Comparison of ENCODE assay signal across 10 cellular contexts in the genomic region with DNA sequence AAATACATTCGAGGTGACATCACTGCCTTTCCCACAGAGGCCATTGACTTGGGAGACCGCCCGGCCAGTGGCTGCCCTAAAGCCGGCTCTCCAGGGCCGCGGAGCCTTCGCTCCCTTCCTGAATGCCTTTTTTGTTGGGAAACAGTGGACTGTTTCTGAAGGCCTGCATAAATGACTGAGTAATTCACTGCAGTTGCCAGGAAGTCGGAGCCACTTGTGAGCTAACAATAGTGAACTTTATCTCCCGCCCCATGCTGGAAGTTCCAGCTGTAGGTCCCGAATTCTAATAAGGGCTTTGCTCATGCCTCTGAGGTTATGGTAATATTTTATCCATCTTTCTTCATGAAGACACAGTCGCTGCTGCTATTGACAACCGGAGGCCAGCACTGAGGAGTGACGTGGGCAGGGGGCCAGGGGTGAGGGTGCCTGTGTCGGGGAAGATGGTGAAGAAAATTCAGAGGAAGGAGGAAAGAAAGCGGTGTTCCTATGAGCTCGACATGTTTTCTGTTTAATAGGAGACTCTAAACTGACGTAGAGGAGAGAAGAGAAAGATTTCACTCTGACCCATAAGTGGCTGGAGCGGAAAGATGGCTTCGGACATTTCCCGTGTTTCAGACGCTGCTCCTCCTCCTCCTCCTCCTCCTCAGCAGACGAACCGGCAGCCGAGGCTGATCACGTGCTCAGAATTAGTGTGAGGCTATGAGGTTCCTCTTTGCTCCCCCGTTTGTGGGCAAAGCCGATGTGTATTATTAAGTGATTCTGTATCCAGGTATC.
DNase-seq lines count a peak whose midpoint lies in the region; ATAC-seq, FAIRE-seq and TF ChIP-seq lines count a peak whose summit lies in the region.
"Had no signal": no experiment of that assay in that cellular context is flagged by ENCODE, and none has a peak within 500 bp of the region (broad histone marks: within the 10 kb centered on the region; RNA-seq: fewer than 3 reads in every experiment).

No MANE protein-coding gene starts in this region.

- H3K4me3 ChIP-seq in dorsolateral prefrontal cortex (peak overlapping the region in 56 of 59 donors; percentile 7 to 64 (median 44)), HepG2 (replicated peaks in 1 of 3; ENCODE audit: insufficient read depth in 1 of 3, low read depth in 2 of 3, low read length in 3 of 3) (no peak overlapping the region)

- H3K9ac ChIP-seq in HepG2 (ENCODE audit: insufficient read depth, low read depth, low read length), result no peak overlapping the region

- in situ Hi-C loops in HepG2 (cut with HindIII; ENCODE audit: extremely low pct_ligation_motif_present, low pct_unique_long_range_greater_than_20kb), result no loop called here

- H2AFZ ChIP-seq in HepG2 (ENCODE audit: low read length), result no peak overlapping the region

- 19% methylated on average over 27 of the region's 27 CpGs for WGBS in HepG2 (ENCODE audit: low lambda C conversion rate)

- no peaks in the 10 kb centered on the region for H3K4me1 Mint-ChIP-seq in mesothelial cell of epicardium

- H3K9me3 Mint-ChIP-seq in mesothelial cell of epicardium, result no peaks in the 10 kb centered on the region

- TF ChIP-seq EP300 in HepG2 (IDR thresholded peaks at IDR 0.05; ENCODE audit: low read depth in 2 of 2, low read length in 2 of 2) (no peak), HepG2 (CRISPR knock-in tag; IDR thresholded peaks at IDR 0.05; ENCODE audit: borderline replicate concordance) (no peak)

- TF ChIP-seq POLR2A in HepG2 (IDR thresholded peaks at IDR 0.05; ENCODE audit: insufficient read depth in 1 of 2, low read depth in 2 of 2, low read length in 2 of 2), result no peak

- POLR2A ChIA-PET in HepG2 (lab: Yijun Ruan, JAX), result interaction anchor here (0.6 kb wide), 1 partner anchor 9 kb away, joined by 3 read pairs; no protein-coding TSS in a partner anchor

- intact Hi-C loops in dorsolateral prefrontal cortex (cut with DNase I), result loop anchor here (2.0 to 10.0 kb wide), 4 partner anchors 129 to 609 kb away; no protein-coding TSS in a partner anchor
- intact Hi-C loops in HepG2 (cut with micrococcal nuclease; ENCODE audit: unreplicated experiment), result no loop called here
- intact Hi-C loops in sciatic nerve (cut with DNase I), result no loop called here

- BruUV-seq in HepG2 (replicated peaks; lab: Mats Ljungman, UMichigan), result no TSS peak

- no peak overlapping the region for H3K27ac Mint-ChIP-seq in mesothelial cell of epicardium

- H3K27me3 ChIP-seq in dorsolateral prefrontal cortex (peaks cover 0 to 5% (median 0%) of the 10 kb centered on the region in 45 donors), HepG2 (ENCODE audit: control insufficient read depth in 1 of 2, insufficient read depth in 2 of 2, low read length in 2 of 2) (peaks cover 0 to 22% of the 10 kb centered on the region in 2 experiments; a peak in 2 of 5 replicates)

- no peaks in the 10 kb centered on the region for H3K36me3 Mint-ChIP-seq in mesothelial cell of epicardium

- CTCF ChIA-PET in HepG2 (lab: Yijun Ruan, JAX; ENCODE audit: low intra/inter-chr PET ratio, low total read pairs), result no interaction called here

- TF ChIP-seq CTCF in dorsolateral prefrontal cortex (IDR thresholded peaks at IDR 0.05 in 54 of 56, conservative IDR thresholded peaks at IDR 0.05 in 2 of 56; ENCODE audit: low read depth in 1 of 56, partially characterized antibody in 56 of 56), result peak in 16 of 56 donors; percentile 7 to 36 (median 20)
- TF ChIP-seq CTCF in HepG2 (CRISPR knock-in tag; IDR thresholded peaks at IDR 0.05), result no peak
- TF ChIP-seq CTCF in mesothelial cell of epicardium (IDR thresholded peaks at IDR 0.05; ENCODE audit: unreplicated experiment), result no peak

- no peaks in the 10 kb centered on the region for H3K4me1 ChIP-seq in HepG2 (ENCODE audit: insufficient read depth, low read length)

- no peaks in the 10 kb centered on the region for H4K20me1 ChIP-seq in HepG2 (ENCODE audit: insufficient read depth, low read length)

- H3K27ac ChIP-seq in dorsolateral prefrontal cortex (peak overlapping the region in 57 of 59 donors; percentile 1 to 90 (median 77)), HepG2 (ENCODE audit: extremely low read length, insufficient read depth, low read length) (no peak overlapping the region)

- no peak for FAIRE-seq in HepG2 (lab: Jason Lieb, UNC)

- no peak for TF ChIP-seq RAD21 in HepG2 (CRISPR knock-in tag; IDR thresholded peaks at IDR 0.05)

- H3K79me2 ChIP-seq in HepG2 (ENCODE audit: insufficient read depth, low read length), result no peaks in the 10 kb centered on the region

- H3K27me3 Mint-ChIP-seq in mesothelial cell of epicardium (ENCODE audit: low read depth), result no peaks in the 10 kb centered on the region

- H3K36me3 ChIP-seq in HepG2 (replicated peaks in 1 of 2; ENCODE audit: control insufficient read depth in 1 of 2, insufficient read depth in 2 of 2, low read length in 2 of 2), result no peaks in the 10 kb centered on the region

- DNase-seq in GM04504 (ENCODE audit: low read depth) (peak; percentile 64), dorsolateral prefrontal cortex (peak; percentile 21 to 95 (median 93)), HepG2 (ENCODE audit: low spot score) (no peak), sciatic nerve (ENCODE audit: low spot score) (peak; percentile 91), T-helper 1 cell (no peak), mesothelial cell of epicardium (ENCODE audit: low spot score in 2 of 2, unreplicated experiment in 2 of 2) (no peak), NCI-H146 treated with DMSO at 0.1 percent for 48 hours (lab: John Stamatoyannopoulos, UW; ENCODE audit: unreplicated experiment) (no peak)
- DNase-seq: activated CD4-positive, alpha-beta T cell treated with anti-CD3 and anti-CD28 coated beads for 4 hours; IMR-90 had no signal

- ATAC-seq in HepG2 (peak; percentile 78), sciatic nerve (peak; percentile 98), HG03108 (IDR thresholded peaks at IDR 0.05; ENCODE audit: unreplicated experiment) (no peak)

- no peak overlapping the region for H3K4me3 Mint-ChIP-seq in mesothelial cell of epicardium

- no peaks in the 10 kb centered on the region for H3K9me3 ChIP-seq in HepG2 (ENCODE audit: low read length)

- peak overlapping the region; percentile 1; the same call in 1 of the 2 replicates for H3K4me2 ChIP-seq in HepG2 (ENCODE audit: low read depth, low read length)

TF ChIP-seq in HepG2, 621 proteins besides CTCF, POLR2A, EP300 and RAD21 (continues in another document):
- TF ChIP-seq GLI4 (CRISPR knock-in tag; IDR thresholded peaks at IDR 0.05; ENCODE audit: borderline replicate concordance) (no peak), RBM22 (optimal IDR thresholded peaks at IDR 0.05; ENCODE audit: low read length) (no peak), ZNF7 (CRISPR knock-in tag; IDR thresholded peaks at IDR 0.05) (no peak), WIZ (CRISPR knock-in tag; IDR thresholded peaks at IDR 0.05) (no peak), GTF3A (CRISPR knock-in tag; conservative IDR thresholded peaks at IDR 0.05) (no peak)
- TF ChIP-seq, protein P1, sequence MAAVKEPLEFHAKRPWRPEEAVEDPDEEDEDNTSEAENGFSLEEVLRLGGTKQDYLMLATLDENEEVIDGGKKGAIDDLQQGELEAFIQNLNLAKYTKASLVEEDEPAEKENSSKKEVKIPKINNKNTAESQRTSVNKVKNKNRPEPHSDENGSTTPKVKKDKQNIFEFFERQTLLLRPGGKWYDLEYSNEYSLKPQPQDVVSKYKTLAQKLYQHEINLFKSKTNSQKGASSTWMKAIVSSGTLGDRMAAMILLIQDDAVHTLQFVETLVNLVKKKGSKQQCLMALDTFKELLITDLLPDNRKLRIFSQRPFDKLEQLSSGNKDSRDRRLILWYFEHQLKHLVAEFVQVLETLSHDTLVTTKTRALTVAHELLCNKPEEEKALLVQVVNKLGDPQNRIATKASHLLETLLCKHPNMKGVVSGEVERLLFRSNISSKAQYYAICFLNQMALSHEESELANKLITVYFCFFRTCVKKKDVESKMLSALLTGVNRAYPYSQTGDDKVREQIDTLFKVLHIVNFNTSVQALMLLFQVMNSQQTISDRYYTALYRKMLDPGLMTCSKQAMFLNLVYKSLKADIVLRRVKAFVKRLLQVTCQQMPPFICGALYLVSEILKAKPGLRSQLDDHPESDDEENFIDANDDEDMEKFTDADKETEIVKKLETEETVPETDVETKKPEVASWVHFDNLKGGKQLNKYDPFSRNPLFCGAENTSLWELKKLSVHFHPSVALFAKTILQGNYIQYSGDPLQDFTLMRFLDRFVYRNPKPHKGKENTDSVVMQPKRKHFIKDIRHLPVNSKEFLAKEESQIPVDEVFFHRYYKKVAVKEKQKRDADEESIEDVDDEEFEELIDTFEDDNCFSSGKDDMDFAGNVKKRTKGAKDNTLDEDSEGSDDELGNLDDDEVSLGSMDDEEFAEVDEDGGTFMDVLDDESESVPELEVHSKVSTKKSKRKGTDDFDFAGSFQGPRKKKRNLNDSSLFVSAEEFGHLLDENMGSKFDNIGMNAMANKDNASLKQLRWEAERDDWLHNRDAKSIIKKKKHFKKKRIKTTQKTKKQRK (IDR thresholded peaks at IDR 0.05; ENCODE audit: low read length), result no peak
- TF ChIP-seq, protein P2, sequence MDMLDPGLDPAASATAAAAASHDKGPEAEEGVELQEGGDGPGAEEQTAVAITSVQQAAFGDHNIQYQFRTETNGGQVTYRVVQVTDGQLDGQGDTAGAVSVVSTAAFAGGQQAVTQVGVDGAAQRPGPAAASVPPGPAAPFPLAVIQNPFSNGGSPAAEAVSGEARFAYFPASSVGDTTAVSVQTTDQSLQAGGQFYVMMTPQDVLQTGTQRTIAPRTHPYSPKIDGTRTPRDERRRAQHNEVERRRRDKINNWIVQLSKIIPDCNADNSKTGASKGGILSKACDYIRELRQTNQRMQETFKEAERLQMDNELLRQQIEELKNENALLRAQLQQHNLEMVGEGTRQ (IDR thresholded peaks at IDR 0.05; ENCODE audit: low read depth, low read length), result no peak
- TF ChIP-seq, protein P2 (CRISPR knock-in tag; IDR thresholded peaks at IDR 0.05; ENCODE audit: borderline replicate concordance), result no peak

Comparison
In these comparisons a context has a peak if more than half of its experiments do, and no peak if none do; other contexts are left out.
1. DNase-seq: peak in GM04504 (single experiment), dorsolateral prefrontal cortex (10 of 10) and sciatic nerve (single experiment); none in HepG2 (single experiment), T-helper 1 cell (0 of 5), mesothelial cell of epicardium (0 of 2) and NCI-H146 treated with DMSO at 0.1 percent for 48 hours (single experiment).
2. H3K4me3 ChIP-seq: peak in dorsolateral prefrontal cortex (56 of 59); none in HepG2 (0 of 3).
3. intact Hi-C loops: an anchor here in dorsolateral prefrontal cortex (2.0 to 10.0 kb wide); none called in HepG2 and sciatic nerve.